In genomic region chr12:111980598-111980997, GRCh38 we compare ENCODE assay signal across 29 cellular contexts.
"Had no signal": no experiment of that assay in that cellular context is flagged by ENCODE, and none has a peak within 500 bp of the region (broad histone marks: within the 10 kb centered on the region; RNA-seq: fewer than 3 reads in every experiment).

No MANE protein-coding gene starts in this region.

- H3K27me3 ChIP-seq: colonic mucosa, dorsolateral prefrontal cortex, esophagus muscularis mucosa, esophagus squamous epithelium, foreskin keratinocyte, gastrocnemius medialis, gastroesophageal sphincter, heart left ventricle, heart right ventricle had no signal

- H3K27ac ChIP-seq: colonic mucosa, coronary artery, dorsolateral prefrontal cortex, epithelial cell of prostate, esophagus muscularis mucosa, esophagus squamous epithelium, foreskin keratinocyte, gastrocnemius medialis, gastroesophageal sphincter, heart left ventricle, heart right ventricle had no signal

- H3K9me3 ChIP-seq: colonic mucosa, esophagus muscularis mucosa, esophagus squamous epithelium, gastrocnemius medialis, gastroesophageal sphincter, heart left ventricle, heart right ventricle had no signal

- DNase-seq: colonic mucosa; cortex of kidney; dermis blood vessel endothelial cell; dorsolateral prefrontal cortex; effector CD4-positive, alpha-beta T cell; effector CD8-positive, alpha-beta T cell; effector memory CD4-positive, alpha-beta T cell; effector memory CD8-positive, alpha-beta T cell; endodermal cell; erythroblast; esophagus squamous epithelium; foreskin fibroblast; foreskin keratinocyte; foreskin melanocyte; gastrocnemius medialis; glutamatergic neuron; head of caudate nucleus; heart left ventricle; heart right ventricle had no signal

- H3K27me3 Mint-ChIP-seq: dendritic cell treated with granulocyte-macrophage colony-stimulating factor and Interleukin-4, amounts not matched to agents 40 ng/mL and 50 ng/mL, for 4 days; effector memory CD8-positive, alpha-beta T cell had no signal

- H3K4me3 Mint-ChIP-seq: dendritic cell treated with granulocyte-macrophage colony-stimulating factor and Interleukin-4, amounts not matched to agents 40 ng/mL and 50 ng/mL, for 4 days; effector memory CD8-positive, alpha-beta T cell; endodermal cell had no signal

- H3K4me3 ChIP-seq: colonic mucosa, coronary artery, dorsolateral prefrontal cortex, esophagus muscularis mucosa, esophagus squamous epithelium, gastrocnemius medialis, gastroesophageal sphincter, heart left ventricle, heart right ventricle had no signal

- ATAC-seq: effector memory CD8-positive, alpha-beta T cell; esophagus mucosa; foreskin keratinocyte; gastrocnemius medialis; gastroesophageal sphincter; heart left ventricle; heart right ventricle had no signal

- H3K9me3 Mint-ChIP-seq: dendritic cell treated with granulocyte-macrophage colony-stimulating factor and Interleukin-4, amounts not matched to agents 40 ng/mL and 50 ng/mL, for 4 days; effector memory CD8-positive, alpha-beta T cell; endodermal cell had no signal

- FAIRE-seq: colon, endometrium, endothelial cell of umbilical vein, frontal cortex had no signal

- H3K4me1 ChIP-seq: colonic mucosa, esophagus muscularis mucosa, esophagus squamous epithelium, foreskin keratinocyte, gastrocnemius medialis, gastroesophageal sphincter had no signal

- H3K36me3 ChIP-seq: colonic mucosa, esophagus muscularis mucosa, gastrocnemius medialis had no signal

- H3K27ac Mint-ChIP-seq: dendritic cell treated with granulocyte-macrophage colony-stimulating factor and Interleukin-4, amounts not matched to agents 40 ng/mL and 50 ng/mL, for 4 days; effector memory CD8-positive, alpha-beta T cell; endodermal cell had no signal
